ENCODE assay signal across 20 cellular contexts in the genomic region with DNA sequence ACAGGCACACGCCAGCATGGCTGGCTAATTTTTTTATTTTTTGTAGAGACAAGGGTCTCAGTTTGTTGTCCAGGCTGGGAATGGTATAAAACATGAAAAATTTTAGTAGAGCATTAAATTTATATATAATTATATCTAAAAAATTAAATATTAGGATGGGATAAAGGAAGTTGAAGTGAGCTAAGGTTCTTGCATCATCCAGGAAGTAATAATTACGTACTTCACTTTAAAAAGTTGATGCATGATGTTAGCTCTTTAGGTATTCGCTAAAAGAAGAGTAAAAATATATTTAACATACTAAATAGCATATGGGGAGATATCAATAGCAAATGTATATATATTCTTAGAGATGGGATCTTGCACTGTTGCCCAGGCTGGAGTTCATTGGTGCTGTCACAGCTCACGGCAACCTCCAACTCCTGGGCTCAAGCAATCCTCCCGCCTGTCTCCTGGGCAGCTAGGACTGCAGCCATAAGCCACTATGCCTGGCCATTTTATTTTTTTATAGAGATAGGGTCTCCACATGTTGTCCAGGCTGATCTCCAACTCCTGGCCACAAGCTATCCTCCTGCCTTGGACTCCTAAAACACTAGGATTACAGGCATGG.
"Had no signal": no experiment of that assay in that cellular context is flagged by ENCODE, and none has a peak within 500 bp of the region (broad histone marks: within the 10 kb centered on the region; RNA-seq: fewer than 3 reads in every experiment).

No MANE protein-coding gene starts in this region.

- H3K27me3 ChIP-seq: body of pancreas, tibial nerve, uterus had no signal

- H3K9me3 ChIP-seq: body of pancreas, tibial nerve, uterus had no signal

- H3K4me3 ChIP-seq: body of pancreas, tibial nerve, uterus had no signal

- H3K27ac ChIP-seq: body of pancreas, tibial nerve, uterus had no signal

- DNase-seq: activated B cell treated with CpG ODN at 0.5 μM for 24 hours; activated CD4-positive, alpha-beta T cell treated with anti-CD3 and anti-CD28 coated beads for 4 hours; activated CD8-positive, alpha-beta T cell treated with anti-CD3 and anti-CD28 coated beads for 36 hours; activated naive CD4-positive, alpha-beta T cell treated with anti-CD3 and anti-CD28 coated beads for 36 hours; activated T-cell treated with anti-CD3 and anti-CD28 coated beads, Interleukin-2, amount 50 U/mL, for 1 hour; body of pancreas; erythroblast; head of caudate nucleus; kidney; mammary epithelial cell; nephron progenitor cell; occipital lobe; retina; stimulated activated CD4-positive, alpha-beta T cell treated with anti-CD3 and anti-CD28 coated beads, Interleukin-12 subunit alpha, Interleukin-12 subunit beta, amount 100 ng/mL, for 4 hours; stimulated activated CD4-positive, alpha-beta T cell treated with anti-CD3 and anti-CD28 coated beads, Interleukin-1b, Interleukin-23, amount 100 ng/mL, for 48 hours; stimulated activated CD8-positive, alpha-beta memory T cell treated with anti-CD3 and anti-CD28 coated beads, Interleukin-4, amount 100 ng/mL, for 48 hours; stimulated activated naive CD4-positive, alpha-beta T cell treated with Interleukin-2 at 50 U/mL for 16 hours; uterus had no signal

- ATAC-seq: activated CD8-positive, alpha-beta T cell treated with anti-CD3 and anti-CD28 coated beads for 36 hours; body of pancreas; left lobe of liver had no signal

- H3K4me1 ChIP-seq: tibial nerve, uterus had no signal

- H3K36me3 ChIP-seq: uterus had no signal
